In genomic region chr21:33541756-33542639, GRCh38 we compare ENCODE assay signal across 8 cellular contexts. TPM values are rescaled to one million over a fixed set of nuclear protein-coding genes. Genes with fewer than 3 reads are reported as not detected.
A peak's percentile ranks its signal among the peaks of the same experiment; 100 is the strongest.
DNase-seq lines count a peak whose midpoint lies in the region; ATAC-seq and TF ChIP-seq lines count a peak whose summit lies in the region.

Gene GART (minus strand): TSS chr21:33542117. CDS start chr21:33539315, 2,802 bp downstream.

- H3K4me1 ChIP-seq in ectodermal cell (ENCODE audit: control insufficient read depth, insufficient read depth, low read length): peaks cover 3% of the 10 kb centered on the region

- H3K36me3 Mint-ChIP-seq in activated CD8-positive, alpha-beta T cell treated with anti-CD3 and anti-CD28 coated beads for 36 hours (ENCODE audit: low read depth): peaks cover 63% of the 10 kb centered on the region

- H3K9me3 ChIP-seq in ectodermal cell (ENCODE audit: control insufficient read depth, low read length): no peaks in the 10 kb centered on the region

- CTCF ChIA-PET in activated CD8-positive, alpha-beta T cell treated with anti-CD3 and anti-CD28 coated beads for 36 hours (lab: Charles Lee): no interaction called here

- ATAC-seq in GM19372 (IDR thresholded peaks at IDR 0.05; ENCODE audit: low read depth, unreplicated experiment): peak; percentile 49
- ATAC-seq in HG03521 (IDR thresholded peaks at IDR 0.05; ENCODE audit: unreplicated experiment): peak; percentile 56
- ATAC-seq in activated CD8-positive, alpha-beta T cell treated with anti-CD3 and anti-CD28 coated beads for 36 hours: peak; percentile 65

- no peak for TF ChIP-seq CTCF in activated CD8-positive, alpha-beta T cell treated with anti-CD3 and anti-CD28 coated beads for 36 hours (IDR thresholded peaks at IDR 0.05)

- no peaks in the 10 kb centered on the region for H3K9me3 Mint-ChIP-seq in activated CD8-positive, alpha-beta T cell treated with anti-CD3 and anti-CD28 coated beads for 36 hours

- intact Hi-C loops in activated CD8-positive, alpha-beta T cell treated with anti-CD3 and anti-CD28 coated beads for 36 hours (cut with micrococcal nuclease): loop anchor here (5.0 kb wide), 2 partner anchors 50 to 65 kb away; partner anchors contain the start of genes DNAJC28 and TMEM50B

- peak; percentile 87 for DNase-seq in CD1c-positive myeloid dendritic cell (ENCODE audit: extremely low spot score)
- DNase-seq in NCI-H82 (lab: John Stamatoyannopoulos, UW): peak; percentile 95
- peak; percentile 87 for DNase-seq in activated CD8-positive, alpha-beta T cell treated with anti-CD3 and anti-CD28 coated beads for 36 hours
- DNase-seq in lung microvascular endothelial cell (ENCODE audit: low read depth in 2 of 2): peak; percentile 81 to 87
- peak; percentile 74 to 82 (median 75) for DNase-seq in stimulated activated CD4-positive, alpha-beta T cell treated with anti-CD3 and anti-CD28 coated beads, TNF-alpha, amount 100 ng/mL, for 48 hours (ENCODE audit: low read depth in 3 of 3)

- H3K4me3 ChIP-seq in ectodermal cell (ENCODE audit: insufficient read depth, low read depth, low read length): peak within 1 kb of the TSS; percentile 93

- H3K27ac Mint-ChIP-seq in activated CD8-positive, alpha-beta T cell treated with anti-CD3 and anti-CD28 coated beads for 36 hours: peak within 1 kb of the TSS; percentile 100

- H3K27me3 Mint-ChIP-seq in activated CD8-positive, alpha-beta T cell treated with anti-CD3 and anti-CD28 coated beads for 36 hours: no peaks in the 10 kb centered on the region

- WGBS in ectodermal cell, 2 experiments: 0% methylated on average over 56 of the region's 56 CpGs

- peak within 1 kb of the TSS; percentile 86 for H3K4me3 Mint-ChIP-seq in activated CD8-positive, alpha-beta T cell treated with anti-CD3 and anti-CD28 coated beads for 36 hours

- H3K36me3 ChIP-seq in ectodermal cell (ENCODE audit: control insufficient read depth, insufficient read depth, low read length): peaks cover 27% of the 10 kb centered on the region

- H3K27ac ChIP-seq in ectodermal cell (ENCODE audit: insufficient read depth, low read depth, low read length, poor library complexity, severe bottlenecking): peak within 1 kb of the TSS; percentile 98

- no peaks in the 10 kb centered on the region for H3K27me3 ChIP-seq in ectodermal cell (ENCODE audit: control insufficient read depth, insufficient read depth, low read length, poor library complexity, severe bottlenecking)

- peaks cover 36% of the 10 kb centered on the region for H3K4me1 Mint-ChIP-seq in activated CD8-positive, alpha-beta T cell treated with anti-CD3 and anti-CD28 coated beads for 36 hours (ENCODE audit: low read depth)

- POLR2A ChIA-PET in activated CD8-positive, alpha-beta T cell treated with anti-CD3 and anti-CD28 coated beads for 36 hours (lab: Charles Lee): interaction anchor here (0.5 to 4.7 kb wide), 13 partner anchors 10 to 807 kb away, joined by 3 to 44 read pairs (median 3); partner anchors contain the start of genes DNAJC28 and TMEM50B

RNA-seq across cellular contexts. Expression of gene GART, which starts in this region (rescaled TPM):
- total RNA-seq in activated CD8-positive, alpha-beta T cell treated with anti-CD3 and anti-CD28 coated beads for 36 hours: 100 to 1,000 TPM; 224 to 232 TPM
- 110 TPM for polyA plus RNA-seq in ectodermal cell (2013, experiment 1 of 4)
- polyA plus RNA-seq in ectodermal cell (2013, experiment 2 of 4): 105 TPM
- 73.8 TPM for polyA plus RNA-seq in ectodermal cell (2013, experiment 3 of 4)
- polyA plus RNA-seq in ectodermal cell (2013, experiment 4 of 4): 77.6 TPM
- 42.5 and 45.2 TPM in 2 replicates for total RNA-seq in lung microvascular endothelial cell

Comparison
In these comparisons a context has a peak if more than half of its experiments do, and no peak if none do; other contexts are left out.
1. Peak in every context shown above with its lines: DNase-seq, ATAC-seq, H3K4me3 ChIP-seq and H3K27ac ChIP-seq.